ENCODE assay signal across 19 cellular contexts in the genomic region with DNA sequence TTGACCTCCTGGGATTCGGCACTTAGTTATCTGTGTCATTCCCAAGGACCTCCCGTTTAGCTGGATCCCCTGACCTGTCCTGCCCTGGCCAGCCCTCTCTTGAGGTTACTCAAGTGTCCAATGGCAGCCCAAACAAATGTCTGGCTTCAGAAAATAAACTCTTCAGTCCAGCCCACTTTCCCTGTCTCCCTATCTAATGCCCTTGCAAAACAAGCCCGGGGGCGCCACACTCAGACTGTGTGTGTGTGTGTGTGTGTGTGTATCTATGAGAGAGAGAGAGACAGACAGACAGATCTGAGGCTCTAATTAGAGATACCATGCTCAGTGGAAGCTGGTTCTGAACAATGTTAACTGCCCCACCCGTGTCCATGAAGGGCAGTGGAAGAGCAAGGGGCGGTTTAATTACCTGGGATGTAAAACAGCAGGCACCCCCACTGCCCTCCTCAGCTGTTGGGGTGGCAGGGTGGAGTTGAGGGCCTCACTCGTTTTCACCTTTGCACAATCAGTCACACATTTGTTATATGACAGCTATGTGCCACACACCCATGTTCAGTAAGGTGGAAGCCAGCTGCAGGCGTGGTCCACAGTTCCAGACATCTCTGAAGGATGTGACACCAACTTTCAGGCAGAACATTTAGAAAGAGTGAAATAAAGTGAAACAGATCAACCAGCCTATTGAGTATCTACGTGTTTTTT. TPM values are rescaled to one million over a fixed set of nuclear protein-coding genes. Genes with fewer than 3 reads are reported as not detected.
DNase-seq lines count a peak whose midpoint lies in the region; ATAC-seq lines count a peak whose summit lies in the region.
"Had no signal": no experiment of that assay in that cellular context is flagged by ENCODE, and none has a peak within 500 bp of the region (broad histone marks: within the 10 kb centered on the region; RNA-seq: fewer than 3 reads in every experiment).

No MANE protein-coding gene starts in this region.

- POLR2A ChIA-PET in activated CD8-positive, alpha-beta T cell treated with anti-CD3 and anti-CD28 coated beads, Interleukin-2, amount 10 ng/mL, durations not matched to agents 7 days and 5 days (lab: Charles Lee): no interaction called here

- ATAC-seq in left ventricle myocardium superior (peak; percentile 26), right cardiac atrium (no peak)
- no peak for ATAC-seq in activated CD8-positive, alpha-beta T cell treated with anti-CD3 and anti-CD28 coated beads, Interleukin-2, amount 10 ng/mL, durations not matched to agents 7 days and 5 days
- ATAC-seq: HCT116 had no signal

- no peak for DNase-seq in left ventricle myocardium superior
- no peak for DNase-seq in right cardiac atrium
- DNase-seq in activated T-helper 1 cell treated with anti-CD3 and anti-CD28 coated beads, Interleukin-12 subunit alpha, Interleukin-12 subunit beta, Interleukin-2, Interleukin-4 antibody, amounts not matched to agents 30 ng/mL and 10 ng/mL and 1 ng/mL, durations not matched to agents 14 hours and 24 hours and 36 hours (ENCODE audit: low spot score): no peak
- no peak for DNase-seq in stimulated activated CD4-positive, alpha-beta T cell treated with anti-CD3 and anti-CD28 coated beads, Interleukin-15, amount 100 ng/mL, for 24 hours
- no peak for DNase-seq in activated CD8-positive, alpha-beta T cell treated with anti-CD3 and anti-CD28 coated beads, Interleukin-2, amount 10 ng/mL, durations not matched to agents 7 days and 5 days
- DNase-seq in NCI-H446 (lab: John Stamatoyannopoulos, UW): no peak
- DNase-seq: activated CD4-positive, alpha-beta T cell treated with anti-CD3 and anti-CD28 coated beads, Interleukin-2, amount 10 ng/mL, durations not matched to agents 24 days and 14 days; activated effector memory CD4-positive, alpha-beta T cell treated with Interleukin-2 at 50 U/mL for 16 hours; brain microvascular endothelial cell; cortex of kidney; sigmoid colon; substantia nigra had no signal

- H3K36me3 ChIP-seq in mucosa of rectum (ENCODE audit: control insufficient read depth in 2 of 2, insufficient read depth in 2 of 2, low read length in 2 of 2): peaks cover 0 to 4% of the 10 kb centered on the region in 2 donors
- H3K36me3 ChIP-seq: brain microvascular endothelial cell, MG63, sigmoid colon had no signal

- H3K9me3 ChIP-seq in right cardiac atrium (ENCODE audit: control insufficient read depth, low read length): no peaks in the 10 kb centered on the region
- no peaks in the 10 kb centered on the region for H3K9me3 ChIP-seq in mucosa of rectum (ENCODE audit: control insufficient read depth in 2 of 2, low read length in 2 of 2)
- H3K9me3 ChIP-seq: sigmoid colon had no signal

- H3K36me3 Mint-ChIP-seq in activated T-helper 1 cell treated with anti-CD3 and anti-CD28 coated beads, Interleukin-12 subunit alpha, Interleukin-12 subunit beta, Interleukin-2, Interleukin-4 antibody, amounts not matched to agents 30 ng/mL and 10 ng/mL and 1 ng/mL, durations not matched to agents 14 hours and 24 hours and 36 hours (ENCODE audit: low read depth): no peaks in the 10 kb centered on the region
- H3K36me3 Mint-ChIP-seq in activated CD8-positive, alpha-beta T cell treated with anti-CD3 and anti-CD28 coated beads, Interleukin-2, amount 10 ng/mL, durations not matched to agents 7 days and 5 days (ENCODE audit: low read depth): no peaks in the 10 kb centered on the region

- H3K27ac ChIP-seq in right cardiac atrium (ENCODE audit: low read length) (no peak overlapping the region), mucosa of rectum (ENCODE audit: low read depth in 2 of 2, low read length in 2 of 2) (peak overlapping the region; percentile 67 to 72)
- H3K27ac ChIP-seq: brain microvascular endothelial cell had no signal

- intact Hi-C loops in left ventricle myocardium superior (cut with micrococcal nuclease): no loop called here
- intact Hi-C loops in right cardiac atrium (cut with DNase I): no loop called here
- intact Hi-C loops in activated T-helper 1 cell treated with anti-CD3 and anti-CD28 coated beads, Interleukin-12 subunit alpha, Interleukin-12 subunit beta, Interleukin-2, Interleukin-4 antibody, amounts not matched to agents 30 ng/mL and 10 ng/mL and 1 ng/mL, durations not matched to agents 14 hours and 24 hours and 36 hours (cut with micrococcal nuclease): no loop called here

- H3K27me3 Mint-ChIP-seq in activated T-helper 1 cell treated with anti-CD3 and anti-CD28 coated beads, Interleukin-12 subunit alpha, Interleukin-12 subunit beta, Interleukin-2, Interleukin-4 antibody, amounts not matched to agents 30 ng/mL and 10 ng/mL and 1 ng/mL, durations not matched to agents 14 hours and 24 hours and 36 hours (ENCODE audit: insufficient read depth): no peaks in the 10 kb centered on the region
- H3K27me3 Mint-ChIP-seq in activated CD8-positive, alpha-beta T cell treated with anti-CD3 and anti-CD28 coated beads, Interleukin-2, amount 10 ng/mL, durations not matched to agents 7 days and 5 days (ENCODE audit: low read depth): no peaks in the 10 kb centered on the region
- H3K27me3 Mint-ChIP-seq: activated CD4-positive, alpha-beta T cell treated with anti-CD3 and anti-CD28 coated beads, Interleukin-2, amount 10 ng/mL, durations not matched to agents 24 days and 14 days had no signal

- H3K4me1 ChIP-seq in right cardiac atrium (ENCODE audit: control insufficient read depth, insufficient read depth, low read length) (no peaks in the 10 kb centered on the region), mucosa of rectum (ENCODE audit: control insufficient read depth in 2 of 2, insufficient read depth in 2 of 2, low read length in 2 of 2) (peaks cover 11 to 13% of the 10 kb centered on the region in 2 donors)

- H3K9ac ChIP-seq in mucosa of rectum (ENCODE audit: low read depth in 1 of 2, low read length in 2 of 2): peak overlapping the region in 1 of 2 donors; percentile 11

- H3K4me3 ChIP-seq in right cardiac atrium (ENCODE audit: low read length) (no peak overlapping the region), mucosa of rectum (ENCODE audit: low read length in 2 of 2) (no peak overlapping the region)
- H3K4me3 ChIP-seq: MG63, sigmoid colon had no signal

- CTCF ChIA-PET in activated CD8-positive, alpha-beta T cell treated with anti-CD3 and anti-CD28 coated beads, Interleukin-2, amount 10 ng/mL, durations not matched to agents 7 days and 5 days (lab: Charles Lee): no interaction called here

- peak overlapping the region; percentile 8 for H3K27ac Mint-ChIP-seq in activated T-helper 1 cell treated with anti-CD3 and anti-CD28 coated beads, Interleukin-12 subunit alpha, Interleukin-12 subunit beta, Interleukin-2, Interleukin-4 antibody, amounts not matched to agents 30 ng/mL and 10 ng/mL and 1 ng/mL, durations not matched to agents 14 hours and 24 hours and 36 hours
- H3K27ac Mint-ChIP-seq in activated CD8-positive, alpha-beta T cell treated with anti-CD3 and anti-CD28 coated beads, Interleukin-2, amount 10 ng/mL, durations not matched to agents 7 days and 5 days: no peak overlapping the region
- H3K27ac Mint-ChIP-seq: activated CD4-positive, alpha-beta T cell treated with anti-CD3 and anti-CD28 coated beads, Interleukin-2, amount 10 ng/mL, durations not matched to agents 24 days and 14 days; IgD-negative memory B cell; nephron; T-helper 1 cell treated with Interleukin-12 subunit alpha and Interleukin-12 subunit beta and Interleukin-4 antibody, amounts not matched to agents 30 μg/mL and 1 μg/mL, for 36 hours had no signal

- H3K4me1 Mint-ChIP-seq in activated T-helper 1 cell treated with anti-CD3 and anti-CD28 coated beads, Interleukin-12 subunit alpha, Interleukin-12 subunit beta, Interleukin-2, Interleukin-4 antibody, amounts not matched to agents 30 ng/mL and 10 ng/mL and 1 ng/mL, durations not matched to agents 14 hours and 24 hours and 36 hours (ENCODE audit: low read depth): no peaks in the 10 kb centered on the region
- H3K4me1 Mint-ChIP-seq in activated CD8-positive, alpha-beta T cell treated with anti-CD3 and anti-CD28 coated beads, Interleukin-2, amount 10 ng/mL, durations not matched to agents 7 days and 5 days (ENCODE audit: low read depth): no peaks in the 10 kb centered on the region
- H3K4me1 Mint-ChIP-seq: activated CD4-positive, alpha-beta T cell treated with anti-CD3 and anti-CD28 coated beads, Interleukin-2, amount 10 ng/mL, durations not matched to agents 24 days and 14 days; IgD-negative memory B cell had no signal

- no peaks in the 10 kb centered on the region for H3K27me3 ChIP-seq in right cardiac atrium (ENCODE audit: control insufficient read depth, insufficient read depth)
- H3K27me3 ChIP-seq in mucosa of rectum (ENCODE audit: control insufficient read depth in 2 of 2, insufficient read depth in 2 of 2, low read length in 2 of 2): no peaks in the 10 kb centered on the region
- H3K27me3 ChIP-seq: brain microvascular endothelial cell, MG63, sigmoid colon had no signal

- WGBS in right cardiac atrium: 57% methylated on average over 9 of the region's 9 CpGs

- H3K4me3 Mint-ChIP-seq in activated T-helper 1 cell treated with anti-CD3 and anti-CD28 coated beads, Interleukin-12 subunit alpha, Interleukin-12 subunit beta, Interleukin-2, Interleukin-4 antibody, amounts not matched to agents 30 ng/mL and 10 ng/mL and 1 ng/mL, durations not matched to agents 14 hours and 24 hours and 36 hours: no peak overlapping the region
- no peak overlapping the region for H3K4me3 Mint-ChIP-seq in activated CD8-positive, alpha-beta T cell treated with anti-CD3 and anti-CD28 coated beads, Interleukin-2, amount 10 ng/mL, durations not matched to agents 7 days and 5 days
- H3K4me3 Mint-ChIP-seq: activated CD4-positive, alpha-beta T cell treated with anti-CD3 and anti-CD28 coated beads, Interleukin-2, amount 10 ng/mL, durations not matched to agents 24 days and 14 days; IgD-negative memory B cell; nephron; T-helper 1 cell treated with Interleukin-12 subunit alpha and Interleukin-12 subunit beta and Interleukin-4 antibody, amounts not matched to agents 30 μg/mL and 1 μg/mL, for 36 hours had no signal

- no peaks in the 10 kb centered on the region for H3K9me3 Mint-ChIP-seq in activated T-helper 1 cell treated with anti-CD3 and anti-CD28 coated beads, Interleukin-12 subunit alpha, Interleukin-12 subunit beta, Interleukin-2, Interleukin-4 antibody, amounts not matched to agents 30 ng/mL and 10 ng/mL and 1 ng/mL, durations not matched to agents 14 hours and 24 hours and 36 hours
- no peaks in the 10 kb centered on the region for H3K9me3 Mint-ChIP-seq in activated CD8-positive, alpha-beta T cell treated with anti-CD3 and anti-CD28 coated beads, Interleukin-2, amount 10 ng/mL, durations not matched to agents 7 days and 5 days (ENCODE audit: insufficient read depth)
- H3K9me3 Mint-ChIP-seq: activated CD4-positive, alpha-beta T cell treated with anti-CD3 and anti-CD28 coated beads, Interleukin-2, amount 10 ng/mL, durations not matched to agents 24 days and 14 days; nephron; T-helper 1 cell treated with Interleukin-12 subunit alpha and Interleukin-12 subunit beta and Interleukin-4 antibody, amounts not matched to agents 30 μg/mL and 1 μg/mL, for 36 hours had no signal

RNA-seq across cellular contexts. Expression of gene B3GALT5, which starts 57.4 kb away (rescaled TPM):
- total RNA-seq in left ventricle myocardium superior: 0.10 TPM
- total RNA-seq in right cardiac atrium: under 1 TPM; 0.03 to 0.25 (median 0.07) TPM
- polyA plus RNA-seq in right cardiac atrium: 0.16 TPM
- total RNA-seq in activated T-helper 1 cell treated with anti-CD3 and anti-CD28 coated beads, Interleukin-12 subunit alpha, Interleukin-12 subunit beta, Interleukin-2, Interleukin-4 antibody, amounts not matched to agents 30 ng/mL and 10 ng/mL and 1 ng/mL, durations not matched to agents 14 hours and 24 hours and 36 hours: not detected in 2 replicates
- not detected for total RNA-seq in activated CD8-positive, alpha-beta T cell treated with anti-CD3 and anti-CD28 coated beads, Interleukin-2, amount 10 ng/mL, durations not matched to agents 7 days and 5 days
- total RNA-seq: activated CD4-positive, alpha-beta T cell treated with anti-CD3 and anti-CD28 coated beads, Interleukin-2, amount 10 ng/mL, durations not matched to agents 24 days and 14 days; SK-MEL-5 had no signal
- polyA plus RNA-seq: IgD-negative memory B cell had no signal
